Comparison of ENCODE assay signal across 13 cellular contexts in the genomic region with DNA sequence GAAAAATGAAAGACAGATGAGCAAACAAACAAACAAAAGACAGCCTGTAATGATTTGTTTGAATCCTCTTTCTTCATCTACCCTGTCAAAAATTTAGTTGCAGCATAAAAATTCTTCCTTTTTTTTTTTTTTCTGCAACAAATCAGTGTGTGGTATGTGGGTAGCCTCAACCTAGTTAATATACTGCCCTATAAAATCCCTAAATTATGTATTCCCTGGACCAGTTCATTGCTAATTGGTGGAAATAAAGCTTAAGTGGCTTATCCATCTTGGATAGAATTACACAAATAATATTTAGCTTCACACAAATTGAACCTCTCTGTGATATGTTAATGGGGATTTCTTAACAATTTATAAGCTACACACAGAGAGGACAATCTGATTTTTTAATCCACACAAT.
DNase-seq lines count a peak whose midpoint lies in the region; ATAC-seq and TF ChIP-seq lines count a peak whose summit lies in the region.
"Had no signal": no experiment of that assay in that cellular context is flagged by ENCODE, and none has a peak within 500 bp of the region (broad histone marks: within the 10 kb centered on the region; RNA-seq: fewer than 3 reads in every experiment).

No MANE protein-coding gene starts in this region.

- DNase-seq in NCI-H748 (lab: John Stamatoyannopoulos, UW; ENCODE audit: unreplicated experiment) = peak; percentile 44
- no peak for DNase-seq in NCI-H748 treated with DMSO at 0.1 percent for 48 hours (lab: John Stamatoyannopoulos, UW)
- peak; percentile 27 for DNase-seq in NCI-H1417 treated with DMSO at 0.1 percent for 48 hours (lab: John Stamatoyannopoulos, UW)
- DNase-seq in NCI-H69 (lab: John Stamatoyannopoulos, UW) = peak; percentile 39
- no peak for DNase-seq in colonic mucosa
- DNase-seq in heart right ventricle = no peak
- DNase-seq: C1 segment of cervical spinal cord; Calu3; CD4-positive, alpha-beta memory T cell; COR-L47; DND-41; GOT3 had no signal

- no peaks in the 10 kb centered on the region for H3K4me1 ChIP-seq in colonic mucosa
- H3K4me1 ChIP-seq in heart right ventricle = no peaks in the 10 kb centered on the region
- H3K4me1 ChIP-seq: HAP-1 had no signal

- TF ChIP-seq CTCF in colonic mucosa (IDR thresholded peaks at IDR 0.05) = no peak
- TF ChIP-seq CTCF in heart right ventricle (IDR thresholded peaks at IDR 0.05) = no peak

- intact Hi-C loops in colonic mucosa (cut with DNase I) = no loop called here
- intact Hi-C loops in heart right ventricle (cut with DNase I) = no loop called here

- no peak overlapping the region for H3K9ac ChIP-seq in colonic mucosa (ENCODE audit: low read depth in 2 of 2, low read length in 2 of 2)

- no peak overlapping the region for H3K27ac ChIP-seq in colonic mucosa
- H3K27ac ChIP-seq in heart right ventricle = no peak overlapping the region

- H3K36me3 ChIP-seq in colonic mucosa (no peaks in the 10 kb centered on the region), heart right ventricle (no peaks in the 10 kb centered on the region)
- H3K36me3 ChIP-seq: HAP-1 had no signal

- H3K4me3 ChIP-seq in colonic mucosa (no peak overlapping the region), heart right ventricle (no peak overlapping the region)
- H3K4me3 ChIP-seq: HAP-1 had no signal

- ATAC-seq in heart right ventricle = no peak

- H3K27me3 ChIP-seq in colonic mucosa (no peaks in the 10 kb centered on the region), heart right ventricle (no peaks in the 10 kb centered on the region)

- H3K9me3 ChIP-seq in colonic mucosa = no peaks in the 10 kb centered on the region
- no peaks in the 10 kb centered on the region for H3K9me3 ChIP-seq in heart right ventricle
- H3K9me3 ChIP-seq: HAP-1 had no signal

Comparison
In these comparisons a context has a peak if more than half of its experiments do, and no peak if none do; other contexts are left out.
1. DNase-seq: peak in NCI-H748 (single experiment), NCI-H1417 treated with DMSO at 0.1 percent for 48 hours (single experiment) and NCI-H69 (single experiment); none in NCI-H748 treated with DMSO at 0.1 percent for 48 hours (single experiment), colonic mucosa (single experiment) and heart right ventricle (0 of 2).